ENCODE assay signal across 8 cellular contexts in genomic region chr11:4539603-4540219, GRCh38. TPM values are rescaled to one million over a fixed set of nuclear protein-coding genes. Genes with fewer than 3 reads are reported as not detected.
DNase-seq lines count a peak whose midpoint lies in the region; ATAC-seq and TF ChIP-seq lines count a peak whose summit lies in the region.

No MANE protein-coding gene starts in this region.

- H3K27me3 ChIP-seq in prostate gland (replicated peaks; ENCODE audit: insufficient read depth), result no peaks in the 10 kb centered on the region

- ATAC-seq in HG02938 (IDR thresholded peaks at IDR 0.05; ENCODE audit: unreplicated experiment) (peak; percentile 81), GM18520 (IDR thresholded peaks at IDR 0.05; ENCODE audit: unreplicated experiment) (no peak)

- WGBS in prostate gland, result 19% methylated on average over 3 of the region's 3 CpGs

- intact Hi-C loops in head of caudate nucleus (cut with DNase I), result loop anchor here (5.0 kb wide), 1 partner anchor 352 kb away; no protein-coding TSS in a partner anchor
- intact Hi-C loops in prostate gland (cut with DNase I), result loop anchor here (2.0 kb wide), 1 partner anchor 353 kb away; no protein-coding TSS in a partner anchor

- DNase-seq in NCI-H446 (lab: John Stamatoyannopoulos, UW) (peak; percentile 9 to 43), NCI-H446 treated with DMSO at 0.1 percent for 48 hours (lab: John Stamatoyannopoulos, UW) (no peak), RKO (ENCODE audit: low spot score) (peak; percentile 44), head of caudate nucleus (peak; percentile 14 to 85 (median 66)), prostate gland (ENCODE audit: low spot score) (peak; percentile 57)
- DNase-seq in activated naive CD4-positive, alpha-beta T cell treated with Interleukin-2 at 50 U/mL for 16 hours, result peak; percentile 46

- peak overlapping the region in 1 of 2 donors; percentile 4 for H3K27ac ChIP-seq in prostate gland

- no peak for TF ChIP-seq POLR2A in prostate gland (IDR thresholded peaks at IDR 0.05)

- peak; percentile 30 to 74 (median 62) for TF ChIP-seq CTCF in prostate gland (IDR thresholded peaks at IDR 0.05)

- no peaks in the 10 kb centered on the region for H3K36me3 ChIP-seq in prostate gland

- no peak overlapping the region for H3K4me3 ChIP-seq in prostate gland

- no peaks in the 10 kb centered on the region for H3K9me3 ChIP-seq in prostate gland

- no peaks in the 10 kb centered on the region for H3K4me1 ChIP-seq in prostate gland (replicated peaks)

RNA-seq across cellular contexts. Expression of gene OR52M1, which starts 5.3 kb away (rescaled TPM):
- total RNA-seq in prostate gland, result not detected

RNA-seq across cellular contexts. Expression of gene OR52I2, which starts 41.8 kb away (rescaled TPM):
- total RNA-seq in prostate gland, result not detected

RNA-seq across cellular contexts. Expression of gene OR52I1, which starts 54.1 kb away (rescaled TPM):
- not detected for total RNA-seq in prostate gland

RNA-seq across cellular contexts. Expression of gene OR52K1, which starts 57.3 kb away (rescaled TPM):
- not detected for total RNA-seq in prostate gland
